Comparison of ENCODE assay signal across 8 cellular contexts in genomic region chr11:123246749-123247497, GRCh38. TPM values are rescaled to one million over a fixed set of nuclear protein-coding genes. Genes with fewer than 3 reads are reported as not detected.
DNase-seq lines count a peak whose midpoint lies in the region; ATAC-seq and TF ChIP-seq lines count a peak whose summit lies in the region.

No MANE protein-coding gene starts in this region.

- H3K9me3 ChIP-seq in SJSA1 (replicated peaks): no peaks in the 10 kb centered on the region
- no peaks in the 10 kb centered on the region for H3K9me3 ChIP-seq in parathyroid adenoma (ENCODE audit: control insufficient read depth, low read length)
- H3K9me3 ChIP-seq in tibial nerve: no peaks in the 10 kb centered on the region

- WGBS in tibial nerve, 2 donors: 12 to 14% methylated on average over 13 of the region's 13 CpGs

- H3K79me2 ChIP-seq in parathyroid adenoma: no peaks in the 10 kb centered on the region

- TF ChIP-seq EP300 in tibial nerve (IDR thresholded peaks at IDR 0.05): no peak

- peak; percentile 77 for ATAC-seq in GM21576 (IDR thresholded peaks at IDR 0.05; ENCODE audit: unreplicated experiment)

- peaks cover 6% of the 10 kb centered on the region; the same call in 1 of the 2 replicates for H3K4me1 ChIP-seq in SJSA1 (replicated peaks)
- H3K4me1 ChIP-seq in parathyroid adenoma: no peaks in the 10 kb centered on the region
- H3K4me1 ChIP-seq in tibial nerve: peaks cover 0 to 19% (median 0%) of the 10 kb centered on the region in 4 donors

- peak; percentile 56 for DNase-seq in DMS153 (lab: John Stamatoyannopoulos, UW)
- peak; percentile 27 for DNase-seq in LNCaP clone FGC (ENCODE audit: low read depth)
- peak; percentile 36 to 59 for DNase-seq in SJSA1 (ENCODE audit: low read depth in 1 of 2, low spot score in 2 of 2)
- peak; percentile 81 for DNase-seq in activated gamma-delta T cell treated with Interleukin-2 at 50 U/mL for 16 hours
- peak; percentile 74 for DNase-seq in germinal center (ENCODE audit: low spot score)
- peak; percentile 65 to 82 for DNase-seq in tibial nerve (ENCODE audit: low spot score in 2 of 2)

- H2AFZ ChIP-seq in parathyroid adenoma: no peak overlapping the region

- no peaks in the 10 kb centered on the region for H3K27me3 ChIP-seq in SJSA1 (replicated peaks)
- H3K27me3 ChIP-seq in parathyroid adenoma (ENCODE audit: control insufficient read depth, insufficient read depth, low read length): no peaks in the 10 kb centered on the region
- no peaks in the 10 kb centered on the region for H3K27me3 ChIP-seq in tibial nerve

- no peak for TF ChIP-seq POLR2A in tibial nerve (IDR thresholded peaks at IDR 0.05)

- no peak overlapping the region for H3K9ac ChIP-seq in parathyroid adenoma

- H3K4me2 ChIP-seq in parathyroid adenoma (ENCODE audit: low read length): no peak overlapping the region

- no peaks in the 10 kb centered on the region for H3K36me3 ChIP-seq in SJSA1
- H3K36me3 ChIP-seq in parathyroid adenoma (ENCODE audit: control insufficient read depth, insufficient read depth, low read length): no peaks in the 10 kb centered on the region
- no peaks in the 10 kb centered on the region for H3K36me3 ChIP-seq in tibial nerve

- TF ChIP-seq CTCF in LNCaP clone FGC (IDR thresholded peaks at IDR 0.05; ENCODE audit: control insufficient read depth, extremely low read depth, insufficient read depth) (peak; percentile 96), parathyroid adenoma (IDR thresholded peaks at IDR 0.05) (peak; percentile 76), tibial nerve (IDR thresholded peaks at IDR 0.05) (peak; percentile 86 to 93 (median 92))

- H3K27ac ChIP-seq in SJSA1: no peak overlapping the region
- no peak overlapping the region for H3K27ac ChIP-seq in parathyroid adenoma
- no peak overlapping the region for H3K27ac ChIP-seq in tibial nerve

- H3K4me3 ChIP-seq in LNCaP clone FGC (ENCODE audit: low read depth, low read length): no peak overlapping the region
- no peak overlapping the region for H3K4me3 ChIP-seq in SJSA1
- H3K4me3 ChIP-seq in parathyroid adenoma (ENCODE audit: low read depth, low read length): no peak overlapping the region
- no peak overlapping the region for H3K4me3 ChIP-seq in tibial nerve

RNA-seq across cellular contexts. Expression of gene CLMP, which starts 51.9 kb away (rescaled TPM):
- 21.6 and 39.6 TPM in 2 replicates for total RNA-seq in SJSA1 (2014; rRNA removed; shearing (Covaris generic))
- total RNA-seq in tibial nerve: 10 to 100 TPM; 82.5 to 98.6 (median 89.7) TPM

Comparison
In these comparisons a context has a peak if more than half of its experiments do, and no peak if none do; other contexts are left out.
1. DNase-seq: peak in every context shown above with its lines; median percentile 81 in activated gamma-delta T cell treated with Interleukin-2 at 50 U/mL for 16 hours; 74 in germinal center; 74 in tibial nerve; 56 in DMS153; 48 in SJSA1; 27 in LNCaP clone FGC.